Comparison of ENCODE assay signal across 17 cellular contexts in the genomic region with DNA sequence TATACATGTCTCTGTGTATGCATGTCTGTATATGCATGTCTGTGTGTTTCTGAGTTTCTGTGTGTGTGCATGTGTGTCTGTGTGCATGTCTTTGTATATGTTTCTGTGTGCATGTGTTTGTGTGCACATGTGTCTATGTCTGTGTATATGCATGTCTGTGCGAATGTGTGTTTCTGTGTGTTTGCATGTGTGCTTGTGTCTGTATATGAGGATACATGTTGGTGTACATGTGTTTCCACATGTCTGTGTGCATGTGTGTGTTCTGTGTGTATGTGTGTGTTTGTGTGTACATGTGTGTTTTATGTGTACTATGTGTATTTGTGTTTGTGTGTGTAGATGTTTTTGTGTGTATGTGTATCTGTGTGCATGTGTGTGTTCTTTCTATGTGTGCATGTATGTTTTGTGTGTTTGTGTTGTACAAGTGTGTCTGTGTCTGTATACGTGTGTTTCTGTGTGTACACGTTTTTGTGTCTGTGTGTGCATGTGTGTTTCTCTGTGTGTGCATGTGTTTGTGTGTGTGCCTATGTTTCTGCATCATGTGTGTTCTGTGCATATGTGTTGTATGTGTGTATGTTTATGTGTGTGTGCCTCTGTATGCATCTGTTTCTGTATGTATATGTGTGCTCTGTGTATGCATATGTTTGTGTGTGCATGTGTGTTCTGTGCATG. TPM values are rescaled to one million over a fixed set of nuclear protein-coding genes. Genes with fewer than 3 reads are reported as not detected.
DNase-seq lines count a peak whose midpoint lies in the region; ATAC-seq, FAIRE-seq and TF ChIP-seq lines count a peak whose summit lies in the region.
"Had no signal": no experiment of that assay in that cellular context is flagged by ENCODE, and none has a peak within 500 bp of the region (broad histone marks: within the 10 kb centered on the region; RNA-seq: fewer than 3 reads in every experiment).

No MANE protein-coding gene starts in this region.

- H3K18ac ChIP-seq in H1 (ENCODE audit: extremely low read depth, low read length) = no peak overlapping the region

- H3K27me3 ChIP-seq in H1 (replicated peaks in 1 of 4; ENCODE audit: control insufficient read depth in 3 of 4, extremely low read depth in 1 of 4, insufficient read depth in 3 of 4, low read length in 3 of 4) = no peaks in the 10 kb centered on the region; a peak in 3 of 7 replicates
- H3K27me3 ChIP-seq in PC-9 (ENCODE audit: insufficient read depth, low read depth) = peaks cover 46% of the 10 kb centered on the region; the same call in 1 of the 2 replicates

- H3K36me3 ChIP-seq in HEK293 (ENCODE audit: control insufficient read depth in 2 of 2, insufficient read depth in 1 of 2, low read length in 2 of 2) (no peaks in the 10 kb centered on the region), H1 (ENCODE audit: control insufficient read depth in 2 of 4, insufficient read depth in 4 of 4, low read length in 3 of 4) (no peaks in the 10 kb centered on the region), PC-9 (ENCODE audit: low read depth) (no peaks in the 10 kb centered on the region)

- ATAC-seq in HG03571 (IDR thresholded peaks at IDR 0.05; ENCODE audit: unreplicated experiment) = no peak
- no peak for ATAC-seq in activated naive CD4-positive, alpha-beta T cell treated with anti-CD3 and anti-CD28 coated beads, Interleukin-2, amount 50 U/mL, for 72 hours
- ATAC-seq: GM23338, HCT116 had no signal

- H3K4me3 ChIP-seq in HEK293 (ENCODE audit: low read depth, low read length) (no peak overlapping the region), H1 (ENCODE audit: extremely low read depth in 1 of 4, insufficient read depth in 2 of 4, low read depth in 3 of 4, low read length in 4 of 4) (no peak overlapping the region), PC-9 (no peak overlapping the region)
- H3K4me3 ChIP-seq: GM23338 had no signal

- peaks cover 3% of the 10 kb centered on the region; the same call in 1 of the 2 replicates for H3K79me1 ChIP-seq in H1 (ENCODE audit: low read depth, low read length)

- no peak overlapping the region for H4K91ac ChIP-seq in H1 (replicated peaks; ENCODE audit: insufficient read length, low read length)

- H2AFZ ChIP-seq in H1 (ENCODE audit: low read length) = no peak overlapping the region
- H2AFZ ChIP-seq in PC-9 = no peak overlapping the region
- H2AFZ ChIP-seq: GM23338 had no signal

- no peak overlapping the region for H3K56ac ChIP-seq in H1 (replicated peaks; ENCODE audit: insufficient read length, low read depth, low read length)

- no peak overlapping the region for H2BK5ac ChIP-seq in H1 (ENCODE audit: low read depth, low read length)

- intact Hi-C loops in PC-9 (cut with micrococcal nuclease; ENCODE audit: unreplicated experiment) = no loop called here

- no peak for TF ChIP-seq EP300 in H1 (IDR thresholded peaks at IDR 0.05; ENCODE audit: borderline replicate concordance in 1 of 2, low read depth in 2 of 2, low read length in 2 of 2)

- H4K20me1 ChIP-seq in H1 (replicated peaks in 1 of 2; ENCODE audit: control insufficient read depth in 1 of 2, insufficient read depth in 2 of 2, low read length in 2 of 2) = peaks cover 0 to 3% of the 10 kb centered on the region in 2 experiments
- H4K20me1 ChIP-seq in PC-9 (ENCODE audit: insufficient read depth) = no peaks in the 10 kb centered on the region

- TF ChIP-seq RAD21 in H1 (IDR thresholded peaks at IDR 0.05 in 1 of 2, conservative IDR thresholded peaks at IDR 0.05 in 1 of 2; ENCODE audit: low read depth in 2 of 2, low read length in 2 of 2) = no peak

- no peak overlapping the region for H2BK120ac ChIP-seq in H1 (replicated peaks; ENCODE audit: low read depth, low read length)

- WGBS in H1 (ENCODE audit: extremely low coverage in 1 of 2, insufficient coverage in 1 of 2, insufficient read length in 1 of 2, insufficient replicate concordance in 2 of 2, low coverage in 1 of 2, low lambda C conversion rate in 2 of 2, missing lambda C conversion rate in 1 of 2), 2 experiments = 85% methylated on average over 3 of the region's 3 CpGs; no CpG with 5 or more reads in 1 of the 2 experiments

- no peak for DNase-seq in H1 (ENCODE audit: low read depth in 1 of 2, low spot score in 2 of 2)
- DNase-seq in PC-9 = no peak
- DNase-seq in activated naive CD4-positive, alpha-beta T cell treated with anti-CD3 and anti-CD28 coated beads, Interleukin-2, amount 50 U/mL, for 72 hours (ENCODE audit: low spot score in 2 of 2) = no peak
- DNase-seq: AML-193; Caco-2; CD4-positive, alpha-beta T cell; H7 had no signal

- no peak for TF ChIP-seq CTCF in HEK293 (tag by site-specific recombination; IDR thresholded peaks at IDR 0.05)
- no peak for TF ChIP-seq CTCF in H1 (IDR thresholded peaks at IDR 0.05; ENCODE audit: control extremely low read depth in 1 of 3, insufficient read depth in 1 of 3, low read depth in 1 of 3, low read length in 3 of 3)
- no peak for TF ChIP-seq CTCF in PC-9 (conservative IDR thresholded peaks at IDR 0.05)

- no peaks in the 10 kb centered on the region for H3K9me2 ChIP-seq in PC-9 (ENCODE audit: insufficient read depth)

- no peak overlapping the region for H2BK15ac ChIP-seq in H1 (ENCODE audit: low read length)

- no peaks in the 10 kb centered on the region for H3K79me2 ChIP-seq in H1 (ENCODE audit: control insufficient read depth in 1 of 2, insufficient read depth in 2 of 2, low read length in 2 of 2)
- no peaks in the 10 kb centered on the region for H3K79me2 ChIP-seq in PC-9 (ENCODE audit: low read depth)

- H2BK12ac ChIP-seq in H1 (ENCODE audit: low read depth, low read length) = no peak overlapping the region

- no TSS peak for BruUV-seq in PC-9 (replicated peaks; lab: Mats Ljungman, UMichigan)

- peaks cover 14% of the 10 kb centered on the region for H3F3A ChIP-seq in PC-9 (ENCODE audit: insufficient read depth, low read depth)

- FAIRE-seq in H1 (lab: Jason Lieb, UNC) = no peak
- FAIRE-seq: A204.1, D721Med, G401.6, GM12892 had no signal

- TF ChIP-seq POLR2A in H1 (IDR thresholded peaks at IDR 0.05; ENCODE audit: control extremely low read depth in 1 of 2, low read depth in 2 of 2, low read length in 2 of 2) = no peak

- H3K9me3 ChIP-seq in HEK293 (ENCODE audit: control insufficient read depth, insufficient read depth, low read depth, low read length) (no peaks in the 10 kb centered on the region), H1 (ENCODE audit: insufficient read depth in 2 of 2, low read depth in 1 of 2, low read length in 1 of 2) (peaks cover 0 to 9% of the 10 kb centered on the region in 2 experiments; a peak in 1 of 4 replicates), PC-9 (ENCODE audit: insufficient read depth, low read depth) (no peaks in the 10 kb centered on the region)

- no peaks in the 10 kb centered on the region for H3K36me3 Mint-ChIP-seq in activated naive CD4-positive, alpha-beta T cell treated with anti-CD3 and anti-CD28 coated beads, Interleukin-2, amount 50 U/mL, for 72 hours

- H3K23me2 ChIP-seq in H1 (ENCODE audit: low read depth, low read length) = peaks cover 11% of the 10 kb centered on the region

- no peak overlapping the region for H3K23ac ChIP-seq in H1 (ENCODE audit: insufficient read length)

- no peaks in the 10 kb centered on the region for H3K9me3 Mint-ChIP-seq in activated naive CD4-positive, alpha-beta T cell treated with anti-CD3 and anti-CD28 coated beads, Interleukin-2, amount 50 U/mL, for 72 hours
- H3K9me3 Mint-ChIP-seq: CD4-positive, alpha-beta T cell; GM23338 had no signal

- POLR2A ChIA-PET in HEK293 (lab: Yijun Ruan, JAX) (no interaction called here), H1 (lab: Charles Lee; ENCODE audit: partially characterized antibody) (no interaction called here), PC-9 (lab: Charles Lee; ENCODE audit: unreplicated experiment) (no interaction called here)

- 0 out of 2 replicates have a peak overlapping the region, but pooled peaks have one; percentile 26 for H2AK5ac ChIP-seq in H1 (ENCODE audit: low read depth, low read length)

- CTCF ChIA-PET in HEK293 (lab: Yijun Ruan, JAX) = no interaction called here
- CTCF ChIA-PET in H1 (lab: Charles Lee; ENCODE audit: partially characterized antibody) = no interaction called here
- CTCF ChIA-PET in PC-9 (lab: Charles Lee) = no interaction called here

- H4K5ac ChIP-seq in H1 (ENCODE audit: insufficient read length, low read depth, low read length) = no peak overlapping the region

- H3K4me1 ChIP-seq in HEK293 (ENCODE audit: control insufficient read depth, insufficient read depth, low read length) (no peaks in the 10 kb centered on the region), H1 (replicated peaks in 1 of 4; ENCODE audit: control insufficient read depth in 3 of 4, insufficient read depth in 4 of 4, low read length in 3 of 4) (no peaks in the 10 kb centered on the region), PC-9 (replicated peaks; ENCODE audit: insufficient read depth) (no peaks in the 10 kb centered on the region)
- H3K4me1 ChIP-seq: Caco-2 had no signal

- no peak overlapping the region for H3K4ac ChIP-seq in H1 (replicated peaks; ENCODE audit: insufficient read length, low read depth, low read length)

- H3K27ac ChIP-seq in HEK293 (ENCODE audit: extremely low read depth, low read depth, low read length) (no peak overlapping the region), H1 (ENCODE audit: low read depth, low read length) (no peak overlapping the region), PC-9 (no peak overlapping the region)
- H3K27ac ChIP-seq: C4-2B had no signal

- no peak overlapping the region for H3K14ac ChIP-seq in H1 (ENCODE audit: insufficient read length)

- no peak overlapping the region for H3K27ac Mint-ChIP-seq in activated naive CD4-positive, alpha-beta T cell treated with anti-CD3 and anti-CD28 coated beads, Interleukin-2, amount 50 U/mL, for 72 hours
- H3K27ac Mint-ChIP-seq: CD4-positive, alpha-beta T cell; GM23338 had no signal

- peak overlapping the region in 1 of 4 experiments; percentile 6; a peak in 1 of 7 replicates for H3K9ac ChIP-seq in H1 (replicated peaks in 1 of 4; ENCODE audit: extremely low read depth in 1 of 4, low read depth in 3 of 4, low read length in 3 of 4)

- H2BK20ac ChIP-seq in H1 (ENCODE audit: low read length) = peak overlapping the region; percentile 3; the same call in 1 of the 2 replicates

- H3K4me2 ChIP-seq in H1 (ENCODE audit: insufficient read depth in 1 of 2, low read depth in 2 of 2, low read length in 2 of 2) (no peak overlapping the region), PC-9 (no peak overlapping the region)
- H3K4me2 ChIP-seq: GM23338 had no signal

- H4K8ac ChIP-seq in H1 (ENCODE audit: extremely low read depth, insufficient read depth, low read length) = no peak overlapping the region

RNA-seq across cellular contexts. Expression of a gene that starts 8.9 kb away (rescaled TPM):
- total RNA-seq in H1 (2021; fragmentation: NEBNext Ultra II Directional; extraction: Animal tissue kit (Norgen Biotek cat#: 25700)) = 5.2 and 5.5 TPM in 2 replicates
- 6.1 and 6.6 TPM in 2 replicates for polyA plus RNA-seq in H1 (2011; rRNA removed)
- 9.7 TPM for polyA plus RNA-seq in H1 (2011; cell fraction: cytosol; rRNA removed)
- 13.3 TPM for polyA plus RNA-seq in H1 (2011; cell fraction: nucleus; rRNA removed)
- 5.0 to 7.8 TPM (median 6.5 TPM) in 4 replicates for polyA plus RNA-seq in H1 (2012, experiment 1 of 2)
- 4.2 TPM for polyA plus RNA-seq in H1 (2012, experiment 2 of 2)
- polyA plus RNA-seq in H1 (2013, experiment 1 of 2) = 6.1 TPM
- polyA plus RNA-seq in H1 (2013, experiment 2 of 2) = 5.8 TPM
- 4.4 and 12.4 TPM in 2 replicates for polyA minus RNA-seq in H1 (2011; rRNA and poly(A)+ RNA removed)
- 7.9 TPM for polyA minus RNA-seq in H1 (2011; cell fraction: cytosol; rRNA and poly(A)+ RNA removed)
- 2.7 TPM for polyA minus RNA-seq in H1 (2011; cell fraction: nucleus; rRNA and poly(A)+ RNA removed)
- total RNA-seq in PC-9 (2021) = not detected in 2 replicates
- total RNA-seq in activated naive CD4-positive, alpha-beta T cell treated with anti-CD3 and anti-CD28 coated beads, Interleukin-2, amount 50 U/mL, for 72 hours = 1 to 10 TPM; 3.4 to 4.0 TPM

RNA-seq across cellular contexts. Expression of a gene that starts 15.4 kb away (rescaled TPM):
- not detected in 2 replicates for total RNA-seq in H1 (2021; fragmentation: NEBNext Ultra II Directional; extraction: Animal tissue kit (Norgen Biotek cat#: 25700))
- not detected in 2 replicates for polyA plus RNA-seq in H1 (2011; rRNA removed)
- not detected for polyA plus RNA-seq in H1 (2011; cell fraction: cytosol; rRNA removed)
- not detected for polyA plus RNA-seq in H1 (2011; cell fraction: nucleus; rRNA removed)
- polyA plus RNA-seq in H1 (2012, experiment 1 of 2) = not detected in 4 replicates
- not detected for polyA plus RNA-seq in H1 (2012, experiment 2 of 2)
- polyA plus RNA-seq in H1 (2013, experiment 1 of 2) = not detected
- polyA plus RNA-seq in H1 (2013, experiment 2 of 2) = not detected
- not detected in 2 replicates for polyA minus RNA-seq in H1 (2011; rRNA and poly(A)+ RNA removed)
- polyA minus RNA-seq in H1 (2011; cell fraction: cytosol; rRNA and poly(A)+ RNA removed) = not detected
- polyA minus RNA-seq in H1 (2011; cell fraction: nucleus; rRNA and poly(A)+ RNA removed) = not detected
- not detected in 2 replicates for total RNA-seq in PC-9 (2021)
- not detected for total RNA-seq in activated naive CD4-positive, alpha-beta T cell treated with anti-CD3 and anti-CD28 coated beads, Interleukin-2, amount 50 U/mL, for 72 hours
- total RNA-seq: GM23338, H7 had no signal
- polyA plus RNA-seq: BJ, GM23338 had no signal

RNA-seq across cellular contexts. Expression of a gene that starts 20.3 kb away (rescaled TPM):
- 91.3 and 92.9 TPM in 2 replicates for total RNA-seq in H1 (2021; fragmentation: NEBNext Ultra II Directional; extraction: Animal tissue kit (Norgen Biotek cat#: 25700))
- polyA plus RNA-seq in H1 (2011; rRNA removed) = 99.2 and 140 TPM in 2 replicates
- 107 TPM for polyA plus RNA-seq in H1 (2011; cell fraction: cytosol; rRNA removed)
- 85.0 TPM for polyA plus RNA-seq in H1 (2011; cell fraction: nucleus; rRNA removed)
- polyA plus RNA-seq in H1 (2012, experiment 1 of 2) = 74.7 to 102 TPM (median 92.8 TPM) in 4 replicates
- polyA plus RNA-seq in H1 (2012, experiment 2 of 2) = 128 TPM
- polyA plus RNA-seq in H1 (2013, experiment 1 of 2) = 121 TPM
- 130 TPM for polyA plus RNA-seq in H1 (2013, experiment 2 of 2)
- polyA minus RNA-seq in H1 (2011; rRNA and poly(A)+ RNA removed) = 57.8 and 78.7 TPM in 2 replicates
- polyA minus RNA-seq in H1 (2011; cell fraction: cytosol; rRNA and poly(A)+ RNA removed) = 43.7 TPM
- polyA minus RNA-seq in H1 (2011; cell fraction: nucleus; rRNA and poly(A)+ RNA removed) = 26.3 TPM
- total RNA-seq in PC-9 (2021) = 83.6 and 105 TPM in 2 replicates
- total RNA-seq in activated naive CD4-positive, alpha-beta T cell treated with anti-CD3 and anti-CD28 coated beads, Interleukin-2, amount 50 U/mL, for 72 hours = 100 to 1,000 TPM in 1 of 2 donors, 10 to 100 TPM in 1; 59.0 to 114 TPM

RNA-seq across cellular contexts. Expression of a gene that starts 48.0 kb away (rescaled TPM):
- total RNA-seq in H1 (2021; fragmentation: NEBNext Ultra II Directional; extraction: Animal tissue kit (Norgen Biotek cat#: 25700)) = 40.6 and 42.7 TPM in 2 replicates
- 32.3 and 42.4 TPM in 2 replicates for polyA plus RNA-seq in H1 (2011; rRNA removed)
- polyA plus RNA-seq in H1 (2011; cell fraction: cytosol; rRNA removed) = 67.6 TPM
- 198 TPM for polyA plus RNA-seq in H1 (2011; cell fraction: nucleus; rRNA removed)
- 49.1 to 72.7 TPM (median 58.9 TPM) in 4 replicates for polyA plus RNA-seq in H1 (2012, experiment 1 of 2)
- 32.4 TPM for polyA plus RNA-seq in H1 (2012, experiment 2 of 2)
- 28.5 TPM for polyA plus RNA-seq in H1 (2013, experiment 1 of 2)
- 24.6 TPM for polyA plus RNA-seq in H1 (2013, experiment 2 of 2)
- 39.6 and 41.7 TPM in 2 replicates for polyA minus RNA-seq in H1 (2011; rRNA and poly(A)+ RNA removed)
- 18.8 TPM for polyA minus RNA-seq in H1 (2011; cell fraction: cytosol; rRNA and poly(A)+ RNA removed)
- 50.9 TPM for polyA minus RNA-seq in H1 (2011; cell fraction: nucleus; rRNA and poly(A)+ RNA removed)
- total RNA-seq in PC-9 (2021) = 31.5 and 37.6 TPM in 2 replicates
- total RNA-seq in activated naive CD4-positive, alpha-beta T cell treated with anti-CD3 and anti-CD28 coated beads, Interleukin-2, amount 50 U/mL, for 72 hours = 10 to 100 TPM; 38.2 to 57.2 TPM
